Comparison of ENCODE assay signal across 4 cellular contexts in genomic region chr15:28318828-28319227, GRCh38. TPM values are rescaled to one million over a fixed set of nuclear protein-coding genes. Genes with fewer than 3 reads are reported as not detected.
"Had no signal": no experiment of that assay in that cellular context is flagged by ENCODE, and none has a peak within 500 bp of the region (broad histone marks: within the 10 kb centered on the region; RNA-seq: fewer than 3 reads in every experiment).

No MANE protein-coding gene starts in this region.

RNA-seq across cellular contexts. Expression of gene GOLGA6L24, which starts 39.1 kb away (rescaled TPM):
- total RNA-seq: LHCN-M2, M059J, MCF 10A, NCI-H460 had no signal

RNA-seq across cellular contexts. Expression of gene GOLGA8F, which starts 59.6 kb away (rescaled TPM):
- total RNA-seq: MCF 10A, NCI-H460 had no signal
